14 cellular contexts compared by ENCODE assay signal in the genomic region with DNA sequence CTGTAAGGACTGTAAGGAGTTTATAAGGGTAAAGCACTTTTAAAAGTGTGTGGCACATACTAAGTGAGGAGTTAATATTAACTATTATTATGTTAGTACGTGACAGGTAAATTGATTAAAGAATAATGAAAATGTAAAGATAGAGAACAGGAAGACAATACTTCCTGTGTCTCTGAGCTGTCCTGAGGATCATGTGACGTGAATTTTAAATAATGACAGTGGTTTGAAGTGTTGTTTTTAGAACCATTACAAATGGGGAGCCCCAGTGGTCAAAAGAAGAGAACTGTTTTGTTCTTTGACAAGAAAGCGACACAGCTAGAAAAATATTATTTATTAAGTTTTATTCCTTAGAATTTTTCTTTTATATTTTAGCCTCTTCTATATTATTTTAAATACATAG.
"Had no signal": no experiment of that assay in that cellular context is flagged by ENCODE, and none has a peak within 500 bp of the region (broad histone marks: within the 10 kb centered on the region; RNA-seq: fewer than 3 reads in every experiment).

No MANE protein-coding gene starts in this region.

- H3K27ac ChIP-seq: heart left ventricle, left lung, upper lobe of left lung had no signal

- H3K9me3 Mint-ChIP-seq: nephron; T-helper 2 cell treated with Interferon-gamma antibody and Interleukin-4, amounts not matched to agents 5 μg/mL and 100 μg/mL, for 36 hours had no signal

- H3K27ac Mint-ChIP-seq: activated CD4-positive, alpha-beta memory T cell treated with anti-CD3 and anti-CD28 coated beads for 36 hours; activated naive CD8-positive, alpha-beta T cell treated with anti-CD3 and anti-CD28 coated beads, Interleukin-2, amount 10 ng/mL, durations not matched to agents 7 days and 5 days; nephron; T-helper 2 cell treated with Interferon-gamma antibody and Interleukin-4, amounts not matched to agents 5 μg/mL and 100 μg/mL, for 36 hours had no signal

- H3K4me3 ChIP-seq: heart left ventricle, left lung, sigmoid colon, upper lobe of left lung had no signal

- H3K9me3 ChIP-seq: heart left ventricle, left lung, sigmoid colon, upper lobe of left lung had no signal

- H3K36me3 Mint-ChIP-seq: activated CD4-positive, alpha-beta memory T cell treated with anti-CD3 and anti-CD28 coated beads for 36 hours had no signal

- H3K4me3 Mint-ChIP-seq: activated CD4-positive, alpha-beta memory T cell treated with anti-CD3 and anti-CD28 coated beads for 36 hours; activated naive CD8-positive, alpha-beta T cell treated with anti-CD3 and anti-CD28 coated beads, Interleukin-2, amount 10 ng/mL, durations not matched to agents 7 days and 5 days; nephron; T-helper 2 cell treated with Interferon-gamma antibody and Interleukin-4, amounts not matched to agents 5 μg/mL and 100 μg/mL, for 36 hours had no signal

- H3K4me1 ChIP-seq: left lung, upper lobe of left lung had no signal

- DNase-seq: activated CD4-positive, alpha-beta memory T cell treated with anti-CD3 and anti-CD28 coated beads for 36 hours; activated gamma-delta T cell treated with Interleukin-2 at 50 U/mL for 16 hours; activated naive CD8-positive, alpha-beta T cell treated with anti-CD3 and anti-CD28 coated beads, Interleukin-2, amount 10 ng/mL, durations not matched to agents 7 days and 5 days; activated T-cell treated with anti-CD3 and anti-CD28 coated beads, Interleukin-2, amount 50 U/mL, for 48 hours; heart left ventricle; islet precursor cell; left lung; mesenchymal stem cell; sigmoid colon; stimulated activated CD4-positive, alpha-beta T cell treated with anti-CD3 and anti-CD28 coated beads, Interleukin-12 subunit alpha, Interleukin-12 subunit beta, amount 100 ng/mL, for 4 hours; stimulated activated naive CD8-positive, alpha-beta T cell treated with anti-CD3 and anti-CD28 coated beads, Interleukin-15, Interleukin-2, amounts not matched to agents 100 U/mL and 50 U/mL, for 24 hours; upper lobe of left lung had no signal

- H3K36me3 ChIP-seq: heart left ventricle, left lung, sigmoid colon, upper lobe of left lung had no signal

- H3K27me3 ChIP-seq: heart left ventricle, left lung, sigmoid colon had no signal

- H3K27me3 Mint-ChIP-seq: activated naive CD8-positive, alpha-beta T cell treated with anti-CD3 and anti-CD28 coated beads, Interleukin-2, amount 10 ng/mL, durations not matched to agents 7 days and 5 days had no signal

- ATAC-seq: heart left ventricle; left lung; stimulated activated naive CD8-positive, alpha-beta T cell treated with anti-CD3 and anti-CD28 coated beads, Interleukin-15, Interleukin-2, amounts not matched to agents 100 U/mL and 50 U/mL, for 24 hours had no signal
